In genomic region chr6:54179152-54179551, GRCh38 we compare ENCODE assay signal across 35 cellular contexts.
A peak's percentile ranks its signal among the peaks of the same experiment; 100 is the strongest.
DNase-seq lines count a peak whose midpoint lies in the region; ATAC-seq and TF ChIP-seq lines count a peak whose summit lies in the region.
"Had no signal": no experiment of that assay in that cellular context is flagged by ENCODE, and none has a peak within 500 bp of the region (broad histone marks: within the 10 kb centered on the region; RNA-seq: fewer than 3 reads in every experiment).

No MANE protein-coding gene starts in this region.

- H3K36me3 Mint-ChIP-seq in activated naive CD4-positive, alpha-beta T cell treated with anti-CD3 and anti-CD28 coated beads, Interleukin-2, amount 50 U/mL, for 24 hours: no peaks in the 10 kb centered on the region
- H3K36me3 Mint-ChIP-seq in activated naive CD4-positive, alpha-beta T cell treated with anti-CD3 and anti-CD28 coated beads, Interleukin-2, amount 50 U/mL, for 72 hours: no peaks in the 10 kb centered on the region
- H3K36me3 Mint-ChIP-seq in WTC11: peaks cover 8% of the 10 kb centered on the region
- H3K36me3 Mint-ChIP-seq in endodermal cell (ENCODE audit: low read depth): no peaks in the 10 kb centered on the region
- H3K36me3 Mint-ChIP-seq: CD14-positive monocyte; CD4-positive, alpha-beta memory T cell; CD4-positive, CD25-positive, alpha-beta regulatory T cell; CD8-positive, alpha-beta memory T cell; CD8-positive, alpha-beta T cell had no signal

- H3K27me3 Mint-ChIP-seq in activated naive CD4-positive, alpha-beta T cell treated with anti-CD3 and anti-CD28 coated beads, Interleukin-2, amount 50 U/mL, for 24 hours: no peaks in the 10 kb centered on the region
- peaks cover 2% of the 10 kb centered on the region; the same call in 1 of the 2 replicates for H3K27me3 Mint-ChIP-seq in WTC11 (ENCODE audit: low read depth)
- H3K27me3 Mint-ChIP-seq in endodermal cell (ENCODE audit: insufficient read depth): no peaks in the 10 kb centered on the region
- H3K27me3 Mint-ChIP-seq: B cell; CD4-positive, alpha-beta memory T cell; CD4-positive, alpha-beta T cell; CD4-positive, CD25-positive, alpha-beta regulatory T cell; CD8-positive, alpha-beta memory T cell had no signal

- H3K4me1 ChIP-seq in HEK293 (ENCODE audit: control insufficient read depth, insufficient read depth, low read length) (no peaks in the 10 kb centered on the region), endodermal cell (ENCODE audit: control insufficient read depth, insufficient read depth, low read length) (no peaks in the 10 kb centered on the region), colonic mucosa (no peaks in the 10 kb centered on the region)
- H3K4me1 ChIP-seq: A549; BE2C; BLaER1; BLaER1 treated with 17β-estradiol and CSF1 and Interleukin-3, amounts not matched to agents 10 nM and 100 nM; Caco-2 had no signal

- H3K4me3 ChIP-seq in HEK293 (ENCODE audit: low read depth, low read length) (no peak overlapping the region), endodermal cell (ENCODE audit: low read length) (no peak overlapping the region), colonic mucosa (no peak overlapping the region)
- H3K4me3 ChIP-seq: A549; BLaER1; BLaER1 treated with 17β-estradiol and CSF1 and Interleukin-3, amounts not matched to agents 10 nM and 100 nM had no signal

- H3K27ac ChIP-seq in HEK293 (ENCODE audit: extremely low read depth, low read depth, low read length): no peak overlapping the region
- no peak overlapping the region for H3K27ac ChIP-seq in endodermal cell (ENCODE audit: low read depth, low read length)
- H3K27ac ChIP-seq in colonic mucosa: no peak overlapping the region
- H3K27ac ChIP-seq in caudate nucleus (ENCODE audit: low read depth, low read length): no peak overlapping the region
- H3K27ac ChIP-seq: 22Rv1; A549; BLaER1; BLaER1 treated with 17β-estradiol and CSF1 and Interleukin-3, amounts not matched to agents 10 nM and 100 nM; C4-2B had no signal

- intact Hi-C loops in colonic mucosa (cut with DNase I): no loop called here

- H3K36me3 ChIP-seq in HEK293 (ENCODE audit: control insufficient read depth in 2 of 2, insufficient read depth in 1 of 2, low read length in 2 of 2): no peaks in the 10 kb centered on the region
- H3K36me3 ChIP-seq in endodermal cell (ENCODE audit: control insufficient read depth, insufficient read depth, low read length): no peaks in the 10 kb centered on the region
- no peaks in the 10 kb centered on the region for H3K36me3 ChIP-seq in colonic mucosa
- H3K36me3 ChIP-seq: BE2C; BLaER1; BLaER1 treated with 17β-estradiol and CSF1 and Interleukin-3, amounts not matched to agents 10 nM and 100 nM had no signal

- no peak for ATAC-seq in activated naive CD4-positive, alpha-beta T cell treated with anti-CD3 and anti-CD28 coated beads, Interleukin-2, amount 50 U/mL, for 72 hours
- no peak for ATAC-seq in WTC11
- ATAC-seq: A549; CD8-positive, alpha-beta T cell had no signal

- H3K27me3 ChIP-seq in endodermal cell (ENCODE audit: control insufficient read depth, insufficient read depth, low read length, poor library complexity, severe bottlenecking) (no peaks in the 10 kb centered on the region), colonic mucosa (no peaks in the 10 kb centered on the region)
- H3K27me3 ChIP-seq: BE2C; BLaER1; BLaER1 treated with 17β-estradiol and CSF1 and Interleukin-3, amounts not matched to agents 10 nM and 100 nM had no signal

- CTCF ChIA-PET in HEK293 (lab: Yijun Ruan, JAX): no interaction called here
- CTCF ChIA-PET in WTC11 (lab: Charles Lee): no interaction called here
- CTCF ChIA-PET in GM10248 (lab: Yijun Ruan, JAX): no interaction called here

- TF ChIP-seq CTCF in HEK293 (tag by site-specific recombination; IDR thresholded peaks at IDR 0.05): no peak
- no peak for TF ChIP-seq CTCF in WTC11 (IDR thresholded peaks at IDR 0.05)
- no peak for TF ChIP-seq CTCF in endodermal cell (conservative IDR thresholded peaks at IDR 0.05)
- TF ChIP-seq CTCF in colonic mucosa (IDR thresholded peaks at IDR 0.05): no peak
- no peak for TF ChIP-seq CTCF in GM10248 (IDR thresholded peaks at IDR 0.05; ENCODE audit: control extremely low read depth, extremely low read depth, low read depth, missing control alignments)

- H3K4me3 Mint-ChIP-seq in activated naive CD4-positive, alpha-beta T cell treated with anti-CD3 and anti-CD28 coated beads, Interleukin-2, amount 50 U/mL, for 24 hours: no peak overlapping the region
- H3K4me3 Mint-ChIP-seq in WTC11: no peak overlapping the region
- no peak overlapping the region for H3K4me3 Mint-ChIP-seq in endodermal cell
- H3K4me3 Mint-ChIP-seq: B cell; CD14-positive monocyte; CD4-positive, alpha-beta memory T cell; CD4-positive, alpha-beta T cell; CD4-positive, CD25-positive, alpha-beta regulatory T cell; CD8-positive, alpha-beta memory T cell; CD8-positive, alpha-beta T cell had no signal

- H3K9me3 Mint-ChIP-seq in activated naive CD4-positive, alpha-beta T cell treated with anti-CD3 and anti-CD28 coated beads, Interleukin-2, amount 50 U/mL, for 24 hours: peaks cover 5% of the 10 kb centered on the region
- H3K9me3 Mint-ChIP-seq in activated naive CD4-positive, alpha-beta T cell treated with anti-CD3 and anti-CD28 coated beads, Interleukin-2, amount 50 U/mL, for 72 hours: peaks cover 0 to 19% of the 10 kb centered on the region in 2 donors
- peaks cover 19% of the 10 kb centered on the region for H3K9me3 Mint-ChIP-seq in WTC11
- H3K9me3 Mint-ChIP-seq in endodermal cell: peaks cover 14% of the 10 kb centered on the region

- no CpG with 5 or more reads among the region's 1 CpG for WGBS in endodermal cell (ENCODE audit: insufficient coverage in 1 of 2, insufficient read length in 1 of 2), 2 experiments

- DNase-seq in activated naive CD4-positive, alpha-beta T cell treated with anti-CD3 and anti-CD28 coated beads, Interleukin-2, amount 50 U/mL, for 72 hours (ENCODE audit: low spot score in 2 of 2): no peak
- DNase-seq in WTC11 (ENCODE audit: low spot score): no peak
- DNase-seq in endodermal cell: no peak
- no peak for DNase-seq in colonic mucosa
- DNase-seq in GM10248 (ENCODE audit: extremely low spot score): no peak
- DNase-seq in caudate nucleus (lab: John Stamatoyannopoulos, UW): no peak
- DNase-seq: 8988T; ACHN; AML-193; BE2C; C1 segment of cervical spinal cord; Caco-2; Calu3; CD4-positive, alpha-beta memory T cell; CD4-positive, alpha-beta T cell; CD4-positive, CD25-positive, alpha-beta regulatory T cell; CD8-positive, alpha-beta memory T cell; CD8-positive, alpha-beta T cell; COR-L47; DMS 273 treated with DMSO at 0.1 percent for 48 hours; DMS153; DMS53; DMS79; DMS79 treated with DMSO at 0.1 percent for 48 hours; DND-41; EL had no signal

- H3K9me3 ChIP-seq in HEK293 (ENCODE audit: control insufficient read depth, insufficient read depth, low read depth, low read length) (no peaks in the 10 kb centered on the region), endodermal cell (ENCODE audit: control insufficient read depth, low read length) (no peaks in the 10 kb centered on the region), colonic mucosa (no peaks in the 10 kb centered on the region)
- H3K9me3 ChIP-seq: A549, BE2C, BLaER1, Caco-2 had no signal

- POLR2A ChIA-PET in HEK293 (lab: Yijun Ruan, JAX) (no interaction called here), WTC11 (lab: Charles Lee) (no interaction called here), GM10248 (lab: Yijun Ruan, JAX) (no interaction called here)

- peak overlapping the region; percentile 15 for H3K27ac Mint-ChIP-seq in activated naive CD4-positive, alpha-beta T cell treated with anti-CD3 and anti-CD28 coated beads, Interleukin-2, amount 50 U/mL, for 24 hours
- H3K27ac Mint-ChIP-seq in activated naive CD4-positive, alpha-beta T cell treated with anti-CD3 and anti-CD28 coated beads, Interleukin-2, amount 50 U/mL, for 72 hours: no peak overlapping the region
- peak overlapping the region; percentile 28; the same call in 1 of the 2 replicates for H3K27ac Mint-ChIP-seq in WTC11
- peak overlapping the region; percentile 14 for H3K27ac Mint-ChIP-seq in endodermal cell
- H3K27ac Mint-ChIP-seq: B cell; CD14-positive monocyte; CD4-positive, alpha-beta memory T cell; CD4-positive, alpha-beta T cell; CD4-positive, CD25-positive, alpha-beta regulatory T cell; CD8-positive, alpha-beta memory T cell; CD8-positive, alpha-beta T cell had no signal

- H3K4me1 Mint-ChIP-seq in activated naive CD4-positive, alpha-beta T cell treated with anti-CD3 and anti-CD28 coated beads, Interleukin-2, amount 50 U/mL, for 24 hours: no peaks in the 10 kb centered on the region
- H3K4me1 Mint-ChIP-seq in WTC11 (peaks cover 24% of the 10 kb centered on the region), endodermal cell (no peaks in the 10 kb centered on the region)
- H3K4me1 Mint-ChIP-seq: B cell; CD14-positive monocyte; CD4-positive, alpha-beta memory T cell; CD4-positive, CD25-positive, alpha-beta regulatory T cell; CD8-positive, alpha-beta memory T cell had no signal

- no peak overlapping the region for H3K9ac ChIP-seq in endodermal cell (ENCODE audit: extremely low read depth, low read length, poor library complexity, severe bottlenecking)
- no peak overlapping the region for H3K9ac ChIP-seq in colonic mucosa (ENCODE audit: low read depth in 2 of 2, low read length in 2 of 2)
- H3K9ac ChIP-seq: BLaER1; BLaER1 treated with 17β-estradiol and CSF1 and Interleukin-3, amounts not matched to agents 10 nM and 100 nM had no signal

TF ChIP-seq in HEK293, 187 proteins besides CTCF, POLR2A, EP300 and RAD21:
- TF ChIP-seq IKZF3 (tag by site-specific recombination; IDR thresholded peaks at IDR 0.05) (no peak), SCRT1 (tag by site-specific recombination; IDR thresholded peaks at IDR 0.05; ENCODE audit: borderline replicate concordance) (peak; percentile 64), SCRT2 (tag by site-specific recombination; IDR thresholded peaks at IDR 0.05) (peak; percentile 81)

TF ChIP-seq in WTC11, 78 proteins besides CTCF, POLR2A, EP300 and RAD21 (continues in another document):
- TF ChIP-seq ZNF671 (CRISPR knock-in tag; IDR thresholded peaks at IDR 0.05): no peak
- TF ChIP-seq FOXJ3 (CRISPR knock-in tag; IDR thresholded peaks at IDR 0.05; ENCODE audit: borderline replicate concordance): no peak
- TF ChIP-seq JUN (CRISPR knock-in tag; IDR thresholded peaks at IDR 0.05): no peak
- no peak for TF ChIP-seq ATF2 (CRISPR knock-in tag; IDR thresholded peaks at IDR 0.05; ENCODE audit: borderline replicate concordance, low read depth)

Comparison
In these comparisons a context has a peak if more than half of its experiments do, and no peak if none do; other contexts are left out.
1. H3K27ac Mint-ChIP-seq: peak in activated naive CD4-positive, alpha-beta T cell treated with anti-CD3 and anti-CD28 coated beads, Interleukin-2, amount 50 U/mL, for 24 hours (single experiment), WTC11 (single experiment) and endodermal cell (single experiment); none in activated naive CD4-positive, alpha-beta T cell treated with anti-CD3 and anti-CD28 coated beads, Interleukin-2, amount 50 U/mL, for 72 hours (0 of 2).